Comparison of ENCODE assay signal across 10 cellular contexts in genomic region chr1:23585321-23586022, GRCh38. TPM values are rescaled to one million over a fixed set of nuclear protein-coding genes. Genes with fewer than 3 reads are reported as not detected.
A peak's percentile ranks its signal among the peaks of the same experiment; 100 is the strongest.
DNase-seq lines count a peak whose midpoint lies in the region; ATAC-seq and TF ChIP-seq lines count a peak whose summit lies in the region.
"Had no signal": no experiment of that assay in that cellular context is flagged by ENCODE, and none has a peak within 500 bp of the region (broad histone marks: within the 10 kb centered on the region; RNA-seq: fewer than 3 reads in every experiment).

No MANE protein-coding gene starts in this region.

- H3K36me3 ChIP-seq in BJ (ENCODE audit: control insufficient read depth, insufficient read depth, low read length) (no peaks in the 10 kb centered on the region), ovary (no peaks in the 10 kb centered on the region)
- H3K36me3 ChIP-seq: neutrophil had no signal

- H3K27me3 ChIP-seq in BJ (ENCODE audit: control insufficient read depth, insufficient read depth, low read length) (no peaks in the 10 kb centered on the region), ovary (no peaks in the 10 kb centered on the region)

- 58 to 74% (median 71%) methylated on average over 10 of the region's 10 CpGs for WGBS in ovary, 3 donors

- POLR2A ChIA-PET in BJ (lab: Charles Lee), result no interaction called here

- CTCF ChIA-PET in BJ (lab: Yijun Ruan, JAX), result interaction anchor here (0.8 to 1.5 kb wide), 2 partner anchors 9 to 22 kb away, joined by 3 to 5 read pairs; no protein-coding TSS in a partner anchor

- H3K27ac ChIP-seq in ovary, result no peak overlapping the region
- H3K27ac ChIP-seq: neutrophil had no signal

- TF ChIP-seq CTCF in BJ (IDR thresholded peaks at IDR 0.05; ENCODE audit: insufficient read depth, low read depth, low read length) (no peak), ovary (IDR thresholded peaks at IDR 0.05) (no peak)

- no peak for ATAC-seq in GM21723 (IDR thresholded peaks at IDR 0.05; ENCODE audit: unreplicated experiment)
- ATAC-seq in HG02870 (IDR thresholded peaks at IDR 0.05; ENCODE audit: unreplicated experiment), result no peak

- intact Hi-C loops in ovary (cut with DNase I), result no loop called here

- no peak for TF ChIP-seq POLR2A in ovary (IDR thresholded peaks at IDR 0.05)

- no peaks in the 10 kb centered on the region for H3K9me3 ChIP-seq in ovary
- H3K9me3 ChIP-seq: neutrophil had no signal

- peak; percentile 98 for DNase-seq in BJ (ENCODE audit: low read depth)
- DNase-seq in MV-4-11 (lab: John Stamatoyannopoulos, UW), result peak; percentile 78
- DNase-seq in dermis blood vessel endothelial cell, result peak; percentile 40
- no peak for DNase-seq in ovary
- DNase-seq in DMS79 treated with DMSO at 0.1 percent for 48 hours (lab: John Stamatoyannopoulos, UW), result no peak
- DNase-seq in SKM-1 treated with dmso at 0.1 percent for 144 hours (lab: John Stamatoyannopoulos, UW; ENCODE audit: unreplicated experiment), result no peak
- DNase-seq: stimulated activated naive CD4-positive, alpha-beta T cell had no signal

- peak; percentile 35 for TF ChIP-seq EP300 in ovary (IDR thresholded peaks at IDR 0.05)

- H3K4me1 ChIP-seq in ovary (ENCODE audit: insufficient read depth), result no peaks in the 10 kb centered on the region

- H3K4me3 ChIP-seq in BJ (ENCODE audit: low read depth, low read length), result no peak overlapping the region
- H3K4me3 ChIP-seq in ovary, result no peak overlapping the region

RNA-seq across cellular contexts. Expression of gene ID3, which starts 26.2 kb away (rescaled TPM):
- 230 and 379 TPM in 2 replicates for polyA plus RNA-seq in BJ (2011; rRNA removed)
- polyA minus RNA-seq in BJ (2011; rRNA and poly(A)+ RNA removed), result 249 and 251 TPM in 2 replicates
- 407 and 906 TPM in 2 replicates for total RNA-seq in dermis blood vessel endothelial cell
- total RNA-seq in ovary, result 100 to 1,000 TPM in 4 of 7 donors, 10 to 100 TPM in 3; 44.1 to 274 (median 143) TPM
- polyA plus RNA-seq in ovary, result 100 to 1,000 TPM in 1 of 2 donors, 10 to 100 TPM in 1; 37.9 to 257 TPM

RNA-seq across cellular contexts. Expression of gene E2F2, which starts 54.4 kb away (rescaled TPM):
- 0.11 TPM in 2 replicates for polyA plus RNA-seq in BJ (2011; rRNA removed)
- 0.24 and 0.67 TPM in 2 replicates for polyA minus RNA-seq in BJ (2011; rRNA and poly(A)+ RNA removed)
- 1.9 and 4.6 TPM in 2 replicates for total RNA-seq in dermis blood vessel endothelial cell
- total RNA-seq in ovary, result 1 to 10 TPM in 1 of 7 donors, under 1 TPM in 4, not detected in 2; under 0.01 to 1.1 (median 0.23) TPM
- polyA plus RNA-seq in ovary, result under 1 TPM; 0.08 to 0.13 TPM

Comparison
In these comparisons a context has a peak if more than half of its experiments do, and no peak if none do; other contexts are left out.
1. DNase-seq: peak in BJ (single experiment), MV-4-11 (single experiment) and dermis blood vessel endothelial cell (single experiment); none in ovary (0 of 5), DMS79 treated with DMSO at 0.1 percent for 48 hours (single experiment) and SKM-1 treated with dmso at 0.1 percent for 144 hours (single experiment).